ENCODE assay signal across 8 cellular contexts in the genomic region with DNA sequence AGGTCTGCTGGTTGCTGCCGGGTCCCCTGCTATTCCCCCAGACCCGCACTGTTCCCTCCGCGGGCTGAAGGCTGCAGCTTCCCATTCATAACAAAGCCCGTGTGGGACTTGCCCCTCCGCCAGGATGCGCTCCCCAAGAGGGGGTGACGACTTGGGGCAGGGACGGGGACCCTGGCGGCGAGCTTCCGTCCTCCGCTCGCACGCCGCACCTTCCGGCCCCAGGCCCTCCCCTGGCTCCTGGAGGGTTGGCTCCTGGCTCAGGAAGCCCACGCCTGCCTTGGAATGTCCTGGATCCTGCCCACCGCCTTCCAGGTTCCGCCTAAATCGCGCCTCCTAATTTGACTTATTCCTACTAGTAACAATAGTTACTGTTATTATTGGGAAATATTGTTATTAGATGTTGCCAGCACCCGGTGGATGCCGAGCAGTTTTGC. TPM values are rescaled to one million over a fixed set of nuclear protein-coding genes. Genes with fewer than 3 reads are reported as not detected.
A peak's percentile ranks its signal among the peaks of the same experiment; 100 is the strongest.
DNase-seq lines count a peak whose midpoint lies in the region; ATAC-seq, FAIRE-seq and TF ChIP-seq lines count a peak whose summit lies in the region.

No MANE protein-coding gene starts in this region.

- H3K4me1 ChIP-seq in pancreas, result peaks cover 6 to 15% (median 7%) of the 10 kb centered on the region in 3 donors

- WGBS in pancreas, 2 donors, result 0 to 2% methylated on average over 24 of the region's 24 CpGs

- no peaks in the 10 kb centered on the region for H3K27me3 ChIP-seq in pancreas

- no peaks in the 10 kb centered on the region for H3K36me3 ChIP-seq in pancreas

- DNase-seq in AG09309 (ENCODE audit: low read depth), result no peak
- peak; percentile 28 for DNase-seq in NCI-H774 (lab: John Stamatoyannopoulos, UW)
- peak; percentile 24 for DNase-seq in activated effector memory CD4-positive, alpha-beta T cell treated with Interleukin-2 at 50 U/mL for 16 hours
- peak; percentile 65 for DNase-seq in germinal center (ENCODE audit: low spot score)
- peak in 5 of 6 donors; percentile 47 to 83 (median 72) for DNase-seq in pancreas
- no peak for DNase-seq in mesenteric fat pad (ENCODE audit: low spot score)
- no peak for DNase-seq in MV-4-11 (lab: John Stamatoyannopoulos, UW)

- no peak for FAIRE-seq in pancreas (lab: Jason Lieb, UNC)

- TF ChIP-seq CTCF in AG09309 (IDR thresholded peaks at IDR 0.05; ENCODE audit: control insufficient read depth, insufficient read depth, low read depth, low read length, missing control alignments) (peak; percentile 57), pancreas (IDR thresholded peaks at IDR 0.05) (no peak)

- ATAC-seq in GM18909 (IDR thresholded peaks at IDR 0.05; ENCODE audit: poor library complexity, unreplicated experiment) (peak; percentile 18), pancreas (peak; percentile 15 to 37 (median 17))

- H3K27ac ChIP-seq in pancreas, result peak overlapping the region; percentile 82 to 91 (median 90)

- intact Hi-C loops in pancreas (cut with DNase I), result no loop called here

- H3K9me3 ChIP-seq in pancreas, result no peaks in the 10 kb centered on the region

- H3K4me3 ChIP-seq in AG09309 (ENCODE audit: control insufficient read depth, low read depth, low read length) (peak overlapping the region; percentile 61), pancreas (peak overlapping the region; percentile 40 to 91 (median 64))

RNA-seq across cellular contexts. Expression of a gene that starts 1.1 kb away (rescaled TPM):
- total RNA-seq in pancreas, result 10 to 100 TPM in 4 of 6 donors, 1 to 10 TPM in 2; 8.6 to 17.9 (median 12.9) TPM
- 10 to 100 TPM in 1 of 2 donors, 1 to 10 TPM in 1; 6.1 to 10.7 TPM for polyA plus RNA-seq in pancreas
- total RNA-seq in mesenteric fat pad, result 8.2 TPM

RNA-seq across cellular contexts. Expression of a gene that starts 32.0 kb away (rescaled TPM):
- total RNA-seq in pancreas (under 1 TPM; 0.12 to 0.24 (median 0.19) TPM), mesenteric fat pad (0.45 TPM)
- under 1 TPM; 0.40 to 0.42 TPM for polyA plus RNA-seq in pancreas

RNA-seq across cellular contexts. Expression of a gene that starts 42.0 kb away (rescaled TPM):
- total RNA-seq in pancreas (10 to 100 TPM in 4 of 6 donors, 1 to 10 TPM in 2; 5.5 to 14.9 (median 10.9) TPM), mesenteric fat pad (14.2 TPM)
- 10 to 100 TPM in 1 of 2 donors, 1 to 10 TPM in 1; 7.3 to 15.1 TPM for polyA plus RNA-seq in pancreas

Comparison
In these comparisons a context has a peak if more than half of its experiments do, and no peak if none do; other contexts are left out.
1. DNase-seq: peak in NCI-H774 (single experiment), activated effector memory CD4-positive, alpha-beta T cell treated with Interleukin-2 at 50 U/mL for 16 hours (single experiment), germinal center (single experiment) and pancreas (5 of 6); none in AG09309 (single experiment), mesenteric fat pad (single experiment) and MV-4-11 (single experiment).